8 cellular contexts compared by ENCODE assay signal in the genomic region with DNA sequence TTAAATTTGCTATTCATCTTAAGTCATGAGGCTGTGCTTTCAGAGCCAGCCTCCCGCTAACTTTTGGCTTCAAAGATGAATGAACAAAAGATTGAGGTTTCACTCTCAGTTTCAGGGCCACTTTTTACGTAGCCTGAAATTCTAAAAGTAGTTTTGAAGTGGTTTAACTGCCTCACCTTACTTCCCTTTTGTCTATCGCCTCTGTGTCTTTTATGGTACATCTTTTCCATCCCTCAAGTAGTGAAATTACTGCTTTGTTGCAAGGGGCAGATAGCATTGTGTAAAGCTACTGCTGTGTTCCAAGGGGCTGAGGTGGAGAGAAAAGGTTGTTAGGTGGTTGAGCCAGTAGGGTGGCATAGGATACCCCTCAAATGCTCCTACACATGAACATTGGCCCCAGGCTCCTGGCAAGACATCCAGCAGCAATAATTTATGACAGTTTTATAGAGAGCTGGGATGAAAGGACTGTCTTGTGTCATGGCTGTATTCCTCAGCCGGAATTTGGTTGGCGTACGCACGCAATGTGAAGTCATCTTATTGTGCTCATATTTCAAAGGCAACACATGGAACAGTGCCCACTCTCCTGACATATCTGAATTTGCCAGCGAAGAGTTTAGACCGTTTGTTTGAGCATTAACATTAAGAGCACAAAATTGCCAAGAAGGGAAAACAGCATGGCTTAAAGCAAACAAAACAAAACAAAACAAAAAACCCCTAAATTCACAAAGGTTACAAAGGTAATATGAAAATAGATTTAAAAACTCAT. TPM values are rescaled to one million over a fixed set of nuclear protein-coding genes. Genes with fewer than 3 reads are reported as not detected.
DNase-seq lines count a peak whose midpoint lies in the region; ATAC-seq and TF ChIP-seq lines count a peak whose summit lies in the region.

No MANE protein-coding gene starts in this region.

- no peak overlapping the region for H3K4me3 Mint-ChIP-seq in GM23338
- peak overlapping the region; percentile 56 to 68 for H3K4me3 Mint-ChIP-seq in activated T-cell treated with anti-CD3 and anti-CD28 coated beads, Interleukin-2, amount 50 U/mL, for 72 hours
- no peak overlapping the region for H3K4me3 Mint-ChIP-seq in mesothelial cell of epicardium

- H3K79me2 ChIP-seq in GM23338 (replicated peaks; ENCODE audit: insufficient read depth), result no peaks in the 10 kb centered on the region

- H3K4me1 ChIP-seq in GM23338 (ENCODE audit: insufficient read depth), result no peaks in the 10 kb centered on the region

- H3K4me3 ChIP-seq in GM23338, result no peak overlapping the region

- H3F3A ChIP-seq in GM23338 (replicated peaks; ENCODE audit: low read depth), result no peaks in the 10 kb centered on the region

- H3K4me2 ChIP-seq in GM23338, result no peak overlapping the region

- no peaks in the 10 kb centered on the region for H3K27me3 Mint-ChIP-seq in GM23338 (ENCODE audit: insufficient read depth, low read depth, poor library complexity)
- H3K27me3 Mint-ChIP-seq in activated T-cell treated with anti-CD3 and anti-CD28 coated beads, Interleukin-2, amount 50 U/mL, for 72 hours (ENCODE audit: low read depth), result peaks cover 52% of the 10 kb centered on the region
- H3K27me3 Mint-ChIP-seq in mesothelial cell of epicardium (ENCODE audit: low read depth), result no peaks in the 10 kb centered on the region

- ATAC-seq in GM23338, result no peak
- peak; percentile 88 to 89 for ATAC-seq in activated T-cell treated with anti-CD3 and anti-CD28 coated beads, Interleukin-2, amount 50 U/mL, for 72 hours (replicated peaks in 1 of 2)

- TF ChIP-seq CTCF in GM23338 (conservative IDR thresholded peaks at IDR 0.05; ENCODE audit: low read depth in 2 of 2) (no peak), mesothelial cell of epicardium (IDR thresholded peaks at IDR 0.05; ENCODE audit: unreplicated experiment) (no peak)

- H3K4me1 Mint-ChIP-seq in GM23338, result 0 out of 3 replicates have a peak, but pooled peaks cover 2% of the 10 kb centered on the region
- H3K4me1 Mint-ChIP-seq in activated T-cell treated with anti-CD3 and anti-CD28 coated beads, Interleukin-2, amount 50 U/mL, for 72 hours (ENCODE audit: low read depth), result peaks cover 31% of the 10 kb centered on the region
- peaks cover 33% of the 10 kb centered on the region for H3K4me1 Mint-ChIP-seq in mesothelial cell of epicardium

- H3K36me3 Mint-ChIP-seq in GM23338 (ENCODE audit: low read depth) (no peaks in the 10 kb centered on the region), mesothelial cell of epicardium (no peaks in the 10 kb centered on the region)
- H3K36me3 Mint-ChIP-seq in activated T-cell treated with anti-CD3 and anti-CD28 coated beads, Interleukin-2, amount 50 U/mL, for 72 hours (ENCODE audit: insufficient read depth in 2 of 2), result no peaks in the 10 kb centered on the region

- DNase-seq in DMS 273 (lab: John Stamatoyannopoulos, UW; ENCODE audit: unreplicated experiment) (peak; percentile 6), DMS 273 treated with DMSO at 0.1 percent for 48 hours (lab: John Stamatoyannopoulos, UW) (no peak), GM23338 (ENCODE audit: low spot score) (no peak), LHCN-M2 (ENCODE audit: low read depth) (peak; percentile 91), mesothelial cell of epicardium (ENCODE audit: low spot score in 2 of 2, unreplicated experiment in 2 of 2) (no peak), T-helper 9 cell (no peak), HUDEP-2 (lab: John Stamatoyannopoulos, UW; ENCODE audit: unreplicated experiment in 76 of 76) (no peak)
- DNase-seq in activated T-cell treated with anti-CD3 and anti-CD28 coated beads, Interleukin-2, amount 50 U/mL, for 72 hours, result peak; percentile 58 to 60

- peak overlapping the region; percentile 2; the same call in 1 of the 2 replicates for H2AFZ ChIP-seq in GM23338

- peaks cover 16% of the 10 kb centered on the region for H3K9me2 ChIP-seq in GM23338 (ENCODE audit: insufficient read depth)

- H3K27ac Mint-ChIP-seq in GM23338 (no peak overlapping the region), mesothelial cell of epicardium (peak overlapping the region; percentile 92)
- H3K27ac Mint-ChIP-seq in activated T-cell treated with anti-CD3 and anti-CD28 coated beads, Interleukin-2, amount 50 U/mL, for 72 hours, result peak overlapping the region; percentile 7

- H3K9me3 Mint-ChIP-seq in GM23338 (no peaks in the 10 kb centered on the region), mesothelial cell of epicardium (no peaks in the 10 kb centered on the region)
- H3K9me3 Mint-ChIP-seq in activated T-cell treated with anti-CD3 and anti-CD28 coated beads, Interleukin-2, amount 50 U/mL, for 72 hours, result no peaks in the 10 kb centered on the region

- no peak overlapping the region for H3K27ac ChIP-seq in GM23338 (ENCODE audit: low read depth)

- no peaks in the 10 kb centered on the region for H3K27me3 ChIP-seq in GM23338 (ENCODE audit: insufficient read depth)

- H4K20me1 ChIP-seq in GM23338 (replicated peaks; ENCODE audit: insufficient read depth), result no peaks in the 10 kb centered on the region

- H3K36me3 ChIP-seq in GM23338 (ENCODE audit: insufficient read depth), result no peaks in the 10 kb centered on the region

TF ChIP-seq in GM23338, 12 proteins besides CTCF, POLR2A, EP300 and RAD21 (continues in another document):
- TF ChIP-seq, protein P1, sequence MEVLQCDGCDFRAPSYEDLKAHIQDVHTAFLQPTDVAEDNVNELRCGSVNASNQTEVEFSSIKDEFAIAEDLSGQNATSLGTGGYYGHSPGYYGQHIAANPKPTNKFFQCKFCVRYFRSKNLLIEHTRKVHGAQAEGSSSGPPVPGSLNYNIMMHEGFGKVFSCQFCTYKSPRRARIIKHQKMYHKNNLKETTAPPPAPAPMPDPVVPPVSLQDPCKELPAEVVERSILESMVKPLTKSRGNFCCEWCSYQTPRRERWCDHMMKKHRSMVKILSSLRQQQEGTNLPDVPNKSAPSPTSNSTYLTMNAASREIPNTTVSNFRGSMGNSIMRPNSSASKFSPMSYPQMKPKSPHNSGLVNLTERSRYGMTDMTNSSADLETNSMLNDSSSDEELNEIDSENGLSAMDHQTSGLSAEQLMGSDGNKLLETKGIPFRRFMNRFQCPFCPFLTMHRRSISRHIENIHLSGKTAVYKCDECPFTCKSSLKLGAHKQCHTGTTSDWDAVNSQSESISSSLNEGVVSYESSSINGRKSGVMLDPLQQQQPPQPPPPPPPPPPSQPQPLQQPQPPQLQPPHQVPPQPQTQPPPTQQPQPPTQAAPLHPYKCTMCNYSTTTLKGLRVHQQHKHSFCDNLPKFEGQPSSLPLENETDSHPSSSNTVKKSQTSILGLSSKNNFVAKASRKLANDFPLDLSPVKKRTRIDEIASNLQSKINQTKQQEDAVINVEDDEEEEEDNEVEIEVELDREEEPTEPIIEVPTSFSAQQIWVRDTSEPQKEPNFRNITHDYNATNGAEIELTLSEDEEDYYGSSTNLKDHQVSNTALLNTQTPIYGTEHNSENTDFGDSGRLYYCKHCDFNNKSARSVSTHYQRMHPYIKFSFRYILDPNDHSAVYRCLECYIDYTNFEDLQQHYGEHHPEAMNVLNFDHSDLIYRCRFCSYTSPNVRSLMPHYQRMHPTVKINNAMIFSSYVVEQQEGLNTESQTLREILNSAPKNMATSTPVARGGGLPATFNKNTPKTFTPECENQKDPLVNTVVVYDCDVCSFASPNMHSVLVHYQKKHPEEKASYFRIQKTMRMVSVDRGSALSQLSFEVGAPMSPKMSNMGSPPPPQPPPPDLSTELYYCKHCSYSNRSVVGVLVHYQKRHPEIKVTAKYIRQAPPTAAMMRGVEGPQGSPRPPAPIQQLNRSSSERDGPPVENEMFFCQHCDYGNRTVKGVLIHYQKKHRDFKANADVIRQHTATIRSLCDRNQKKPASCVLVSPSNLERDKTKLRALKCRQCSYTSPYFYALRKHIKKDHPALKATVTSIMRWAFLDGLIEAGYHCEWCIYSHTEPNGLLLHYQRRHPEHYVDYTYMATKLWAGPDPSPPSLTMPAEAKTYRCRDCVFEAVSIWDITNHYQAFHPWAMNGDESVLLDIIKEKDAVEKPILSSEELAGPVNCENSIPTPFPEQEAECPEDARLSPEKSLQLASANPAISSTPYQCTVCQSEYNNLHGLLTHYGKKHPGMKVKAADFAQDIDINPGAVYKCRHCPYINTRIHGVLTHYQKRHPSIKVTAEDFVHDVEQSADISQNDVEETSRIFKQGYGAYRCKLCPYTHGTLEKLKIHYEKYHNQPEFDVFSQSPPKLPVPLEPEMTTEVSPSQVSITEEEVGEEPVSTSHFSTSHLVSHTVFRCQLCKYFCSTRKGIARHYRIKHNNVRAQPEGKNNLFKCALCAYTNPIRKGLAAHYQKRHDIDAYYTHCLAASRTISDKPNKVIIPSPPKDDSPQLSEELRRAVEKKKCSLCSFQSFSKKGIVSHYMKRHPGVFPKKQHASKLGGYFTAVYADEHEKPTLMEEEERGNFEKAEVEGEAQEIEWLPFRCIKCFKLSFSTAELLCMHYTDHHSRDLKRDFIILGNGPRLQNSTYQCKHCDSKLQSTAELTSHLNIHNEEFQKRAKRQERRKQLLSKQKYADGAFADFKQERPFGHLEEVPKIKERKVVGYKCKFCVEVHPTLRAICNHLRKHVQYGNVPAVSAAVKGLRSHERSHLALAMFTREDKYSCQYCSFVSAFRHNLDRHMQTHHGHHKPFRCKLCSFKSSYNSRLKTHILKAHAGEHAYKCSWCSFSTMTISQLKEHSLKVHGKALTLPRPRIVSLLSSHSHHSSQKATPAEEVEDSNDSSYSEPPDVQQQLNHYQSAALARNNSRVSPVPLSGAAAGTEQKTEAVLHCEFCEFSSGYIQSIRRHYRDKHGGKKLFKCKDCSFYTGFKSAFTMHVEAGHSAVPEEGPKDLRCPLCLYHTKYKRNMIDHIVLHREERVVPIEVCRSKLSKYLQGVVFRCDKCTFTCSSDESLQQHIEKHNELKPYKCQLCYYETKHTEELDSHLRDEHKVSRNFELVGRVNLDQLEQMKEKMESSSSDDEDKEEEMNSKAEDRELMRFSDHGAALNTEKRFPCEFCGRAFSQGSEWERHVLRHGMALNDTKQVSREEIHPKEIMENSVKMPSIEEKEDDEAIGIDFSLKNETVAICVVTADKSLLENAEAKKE (CRISPR knock-in tag; IDR thresholded peaks at IDR 0.05), result no peak
- TF ChIP-seq JUNB (IDR thresholded peaks at IDR 0.05; ENCODE audit: unreplicated experiment) (no peak), ZNF331 (CRISPR knock-in tag; IDR thresholded peaks at IDR 0.05; ENCODE audit: low read depth) (no peak), STAT1 (IDR thresholded peaks at IDR 0.05; ENCODE audit: unreplicated experiment) (no peak)

RNA-seq across cellular contexts. Expression of gene QPCT, which starts 32.2 kb away (rescaled TPM):
- total RNA-seq in GM23338 (2014; rRNA removed; shearing (Covaris generic)), result 13.2 and 16.5 TPM in 2 replicates
- polyA plus RNA-seq in GM23338 (2016; fragmentation: Nextera tagmentation; extraction: Ambion mirVana), result 12.1 and 13.2 TPM in 2 replicates
- total RNA-seq in LHCN-M2 (2014; rRNA removed), result 0.13 and 0.57 TPM in 2 replicates
- polyA plus RNA-seq in LHCN-M2 (2012), result 0.26 TPM
- total RNA-seq in activated T-cell treated with anti-CD3 and anti-CD28 coated beads, Interleukin-2, amount 50 U/mL, for 72 hours, result under 1 TPM; 0.35 to 0.70 TPM
- total RNA-seq in mesothelial cell of epicardium, result 0.16 to 0.45 TPM (median 0.36 TPM) in 3 replicates

RNA-seq across cellular contexts. Expression of gene PRKD3, which starts 52.0 kb away (rescaled TPM):
- total RNA-seq in GM23338 (2014; rRNA removed; shearing (Covaris generic)), result 50.9 and 77.0 TPM in 2 replicates
- polyA plus RNA-seq in GM23338 (2016; fragmentation: Nextera tagmentation; extraction: Ambion mirVana), result 58.9 and 59.7 TPM in 2 replicates
- total RNA-seq in LHCN-M2 (2014; rRNA removed) (39.5 and 45.9 TPM in 2 replicates), mesothelial cell of epicardium (65.5 to 67.3 TPM (median 66.9 TPM) in 3 replicates)
- 10.8 TPM for polyA plus RNA-seq in LHCN-M2 (2012)
- 10 to 100 TPM; 20.2 to 28.5 TPM for total RNA-seq in activated T-cell treated with anti-CD3 and anti-CD28 coated beads, Interleukin-2, amount 50 U/mL, for 72 hours

Comparison
In these comparisons a context has a peak if more than half of its experiments do, and no peak if none do; other contexts are left out.
1. DNase-seq: peak in DMS 273 (single experiment), LHCN-M2 (single experiment) and activated T-cell treated with anti-CD3 and anti-CD28 coated beads, Interleukin-2, amount 50 U/mL, for 72 hours (2 of 2); none in DMS 273 treated with DMSO at 0.1 percent for 48 hours (single experiment), GM23338 (single experiment), mesothelial cell of epicardium (0 of 2), T-helper 9 cell (single experiment) and HUDEP-2 (0 of 76).
2. H3K4me3 Mint-ChIP-seq: peak in activated T-cell treated with anti-CD3 and anti-CD28 coated beads, Interleukin-2, amount 50 U/mL, for 72 hours (2 of 2); none in GM23338 (single experiment) and mesothelial cell of epicardium (single experiment).